1 cellular context compared by ENCODE assay signal in the genomic region with DNA sequence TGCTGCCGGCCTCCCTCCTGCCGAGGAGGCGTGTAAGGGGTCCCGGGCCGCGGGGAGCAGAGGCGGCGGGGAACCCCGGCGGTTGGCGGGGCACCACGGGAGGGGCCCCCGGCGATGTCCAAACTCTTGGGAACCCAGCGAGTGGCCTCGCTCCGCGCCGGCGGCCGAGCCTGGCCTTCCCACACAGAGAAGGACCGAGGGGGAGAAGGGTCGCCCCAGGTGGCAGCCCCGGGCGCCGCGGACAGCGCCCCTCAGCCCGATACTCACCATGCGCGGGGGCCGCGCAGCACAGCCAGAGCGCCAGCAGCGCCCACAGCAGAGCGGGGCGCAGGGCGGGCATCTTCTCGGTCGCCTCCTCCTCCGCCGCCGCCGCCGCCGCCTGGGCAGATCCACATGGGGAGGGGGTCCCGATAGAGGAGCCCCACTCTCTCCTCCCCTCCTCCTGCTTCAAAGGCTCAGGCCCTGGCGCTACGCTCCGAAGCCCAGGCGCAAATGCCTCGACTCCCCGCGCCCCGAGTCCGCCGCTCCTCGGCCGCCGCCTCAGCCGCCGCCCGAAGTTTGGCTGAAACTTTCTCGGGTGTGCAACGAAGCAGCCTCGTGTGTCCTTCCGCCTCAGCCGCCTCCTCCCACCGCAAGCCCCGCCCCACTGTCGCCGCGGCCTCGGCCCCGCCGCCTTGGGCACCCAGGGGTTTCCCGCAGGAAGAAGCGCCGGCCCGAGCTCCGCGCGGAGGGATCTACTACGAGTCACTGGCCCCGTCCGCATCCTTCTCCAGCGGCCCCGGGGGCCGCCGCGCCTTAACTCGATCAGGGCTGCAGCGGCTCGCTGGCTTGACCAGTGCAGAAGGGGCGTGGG.
A peak's percentile ranks its signal among the peaks of the same experiment; 100 is the strongest.
TF ChIP-seq lines count a peak whose summit lies in the region.

A gene (minus strand): TSS at position 596 of the 853 bp plus-strand sequence. CDS start 256 bp downstream, at position 340.

TF ChIP-seq in K562, 482 proteins besides CTCF, POLR2A, EP300 and RAD21:
- TF ChIP-seq CXXC5 (CRISPR knock-in tag; IDR thresholded peaks at IDR 0.05) (0 out of 2 replicates have a peak, but pooled peaks have one; percentile 20), CHD2 (IDR thresholded peaks at IDR 0.05; ENCODE audit: low read depth, low read length) (0 out of 2 replicates have a peak, but pooled peaks have one; percentile 20)
TF ChIP-seq in K562: peak in this region for 2; not testable (repeated sequence) for 480.
